8 cellular contexts compared by ENCODE assay signal in the genomic region with DNA sequence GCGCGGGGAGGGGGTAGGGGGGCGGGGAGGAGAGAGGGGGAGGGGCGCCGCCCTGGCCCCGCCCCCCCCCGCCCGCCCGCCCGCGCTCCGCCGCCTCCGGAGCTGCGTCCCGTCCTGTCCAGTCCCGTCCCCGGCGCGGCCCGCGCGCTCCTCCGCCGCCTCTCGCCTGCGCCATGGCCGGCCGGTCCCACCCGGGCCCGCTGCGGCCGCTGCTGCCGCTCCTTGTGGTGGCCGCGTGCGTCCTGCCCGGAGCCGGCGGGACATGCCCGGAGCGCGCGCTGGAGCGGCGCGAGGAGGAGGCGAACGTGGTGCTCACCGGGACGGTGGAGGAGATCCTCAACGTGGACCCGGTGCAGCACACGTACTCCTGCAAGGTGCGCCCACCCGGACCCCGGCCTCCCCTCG. TPM values are rescaled to one million over a fixed set of nuclear protein-coding genes. Genes with fewer than 3 reads are reported as not detected.
A peak's percentile ranks its signal among the peaks of the same experiment; 100 is the strongest.
DNase-seq lines count a peak whose midpoint lies in the region; ATAC-seq and TF ChIP-seq lines count a peak whose summit lies in the region.

A gene (plus strand): TSS at position 121 of the 405 bp plus-strand sequence. CDS start 53 bp downstream, at position 174.

- BruUV-seq in mammary epithelial cell (replicated peaks; lab: Mats Ljungman, UMichigan), result TSS peak; percentile 53

- peak; percentile 85 for DNase-seq in GM10266 (ENCODE audit: extremely low spot score)
- DNase-seq in LHCN-M2 (ENCODE audit: low read depth), result no peak
- peak; percentile 38 for DNase-seq in mammary epithelial cell
- DNase-seq in left lobe of liver (ENCODE audit: low spot score), result peak; percentile 79
- DNase-seq in NCI-H2171 treated with DMSO at 0.1 percent for 48 hours (lab: John Stamatoyannopoulos, UW), result no peak
- DNase-seq in NCI-H69 (lab: John Stamatoyannopoulos, UW), result no peak

- no peaks in the 10 kb centered on the region for H4K20me1 ChIP-seq in mammary epithelial cell (ENCODE audit: insufficient read depth, low read length)

- peak within 1 kb of the TSS; percentile 52 for H2AFZ ChIP-seq in mammary epithelial cell (ENCODE audit: low read depth, low read length)

- no peaks in the 10 kb centered on the region for H3K36me3 ChIP-seq in mammary epithelial cell (ENCODE audit: insufficient read depth, low read length)
- H3K36me3 ChIP-seq in subcutaneous abdominal adipose tissue (ENCODE audit: control insufficient read depth in 5 of 5, insufficient read depth in 5 of 5, low read length in 5 of 5), result no peaks in the 10 kb centered on the region

- in situ Hi-C loops in mammary epithelial cell (cut with MboI; ENCODE audit: low sequenced_read_pairs in 2 of 2), result no loop called here

- TF ChIP-seq CTCF in GM10266 (IDR thresholded peaks at IDR 0.05; ENCODE audit: control insufficient read depth, insufficient read depth, low read depth, missing control alignments) (no peak), mammary epithelial cell (conservative IDR thresholded peaks at IDR 0.05 in 1 of 2, IDR thresholded peaks at IDR 0.05 in 1 of 2; ENCODE audit: extremely low read depth in 1 of 2, insufficient read depth in 1 of 2, low read depth in 1 of 2, low read length in 2 of 2) (no peak)

- peaks cover 51% of the 10 kb centered on the region for H3K79me2 ChIP-seq in mammary epithelial cell (ENCODE audit: insufficient read depth, low read length)

- dilution Hi-C loops in mammary epithelial cell (cut with HindIII; ENCODE audit: low sequenced_read_pairs), result no loop called here

- H3K9me3 ChIP-seq in mammary epithelial cell (replicated peaks; ENCODE audit: insufficient read depth, low read length), result no peaks in the 10 kb centered on the region
- no peaks in the 10 kb centered on the region for H3K9me3 ChIP-seq in subcutaneous abdominal adipose tissue (ENCODE audit: control insufficient read depth in 5 of 5, low read length in 5 of 5)

- ATAC-seq in GM21717 (IDR thresholded peaks at IDR 0.05; ENCODE audit: unreplicated experiment), result peak; percentile 19
- peak; percentile 56 for ATAC-seq in left lobe of liver

- WGBS in mammary epithelial cell (ENCODE audit: low coverage, missing lambda C conversion rate), result no CpG with 5 or more reads among the region's 58 CpGs

- H3K4me3 ChIP-seq in mammary epithelial cell (replicated peaks in 1 of 3; ENCODE audit: insufficient read depth in 1 of 3, low read depth in 2 of 3, low read length in 3 of 3) (peak within 1 kb of the TSS; percentile 77 to 95 (median 93)), subcutaneous abdominal adipose tissue (ENCODE audit: low read depth in 1 of 5, low read length in 5 of 5) (peak within 1 kb of the TSS; percentile 55 to 72 (median 69))

- peak within 1 kb of the TSS; percentile 99 for H3K4me2 ChIP-seq in mammary epithelial cell (ENCODE audit: insufficient read depth, low read depth, low read length)

- H3K4me1 ChIP-seq in mammary epithelial cell (ENCODE audit: insufficient read depth, low read length) (peaks cover 40% of the 10 kb centered on the region), subcutaneous abdominal adipose tissue (ENCODE audit: control insufficient read depth in 5 of 5, insufficient read depth in 5 of 5, low read length in 5 of 5) (peaks cover 0 to 20% (median 14%) of the 10 kb centered on the region in 5 donors)

- H3K27ac ChIP-seq in mammary epithelial cell (ENCODE audit: insufficient read depth, low read depth, low read length) (peak within 1 kb of the TSS; percentile 54), subcutaneous abdominal adipose tissue (ENCODE audit: low read depth, low read length) (no peak within 1 kb of the TSS)

- intact Hi-C loops in mammary epithelial cell (cut with micrococcal nuclease), result loop anchor here (2.0 to 10.0 kb wide), 2 partner anchors 39 to 95 kb away; a partner anchor contains a TSS

- H3K9ac ChIP-seq in mammary epithelial cell (ENCODE audit: insufficient read depth, low read length), result peak within 1 kb of the TSS; percentile 61
- peak within 1 kb of the TSS in 1 of 5 donors; percentile 46 for H3K9ac ChIP-seq in subcutaneous abdominal adipose tissue (ENCODE audit: low read length in 5 of 5)

- CTCF ChIA-PET in mammary epithelial cell (lab: Charles Lee; ENCODE audit: low non-redundant PET), result interaction anchor here (1.1 kb wide), 1 partner anchor 18 kb away, joined by 13 read pairs; no protein-coding TSS in a partner anchor

- H3K27me3 ChIP-seq in mammary epithelial cell (ENCODE audit: insufficient read depth, low read length) (no peaks in the 10 kb centered on the region), subcutaneous abdominal adipose tissue (ENCODE audit: control insufficient read depth in 5 of 5, insufficient read depth in 4 of 5, low read length in 5 of 5) (peaks cover 2 to 10% (median 8%) of the 10 kb centered on the region in 5 donors)

RNA-seq across cellular contexts. Expression of the gene that starts here (rescaled TPM):
- total RNA-seq in LHCN-M2 (2014; rRNA removed) (13.3 and 15.5 TPM in 2 replicates), mammary epithelial cell (100 to 1,000 TPM; 313 to 373 TPM), left lobe of liver (39.3 TPM)
- 22.2 TPM for polyA plus RNA-seq in LHCN-M2 (2012)
- 117 TPM for polyA plus RNA-seq in mammary epithelial cell
- 254 TPM for polyA minus RNA-seq in mammary epithelial cell

Comparison
In these comparisons a context has a peak if more than half of its experiments do, and no peak if none do; other contexts are left out.
1. DNase-seq: peak in GM10266 (single experiment), mammary epithelial cell (single experiment) and left lobe of liver (single experiment); none in LHCN-M2 (single experiment), NCI-H2171 treated with DMSO at 0.1 percent for 48 hours (single experiment) and NCI-H69 (single experiment).